ENCODE assay signal across 17 cellular contexts in the genomic region with DNA sequence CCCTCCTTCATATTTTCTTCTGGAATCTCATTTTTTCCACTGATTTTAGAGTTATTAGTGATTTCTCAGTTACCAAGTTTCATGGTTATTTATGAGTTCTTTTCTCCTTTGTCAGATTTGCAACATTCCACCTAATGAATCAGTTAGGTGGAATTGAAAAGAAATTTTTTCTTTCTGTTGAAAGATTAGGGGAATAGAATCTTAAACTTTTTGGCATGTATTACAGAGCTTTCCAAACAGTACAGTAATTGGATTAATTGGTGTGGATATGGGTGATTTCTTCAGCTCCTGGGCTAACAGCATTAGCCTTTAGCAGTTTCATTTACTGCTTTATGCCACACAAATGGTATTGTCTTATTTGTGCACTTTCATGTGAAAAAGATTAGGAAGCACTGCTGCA. TPM values are rescaled to one million over a fixed set of nuclear protein-coding genes. Genes with fewer than 3 reads are reported as not detected.
DNase-seq lines count a peak whose midpoint lies in the region; ATAC-seq and TF ChIP-seq lines count a peak whose summit lies in the region.
"Had no signal": no experiment of that assay in that cellular context is flagged by ENCODE, and none has a peak within 500 bp of the region (broad histone marks: within the 10 kb centered on the region; RNA-seq: fewer than 3 reads in every experiment).

No MANE protein-coding gene starts in this region.

- peak overlapping the region; percentile 55 for H3K4me3 ChIP-seq in Loucy (ENCODE audit: low read length, poor library complexity, severe bottlenecking)
- no peak overlapping the region for H3K4me3 ChIP-seq in retinal pigment epithelial cell (ENCODE audit: low read length)
- H3K4me3 ChIP-seq: SJCRH30 had no signal

- H4K20me1 ChIP-seq in Loucy (ENCODE audit: insufficient read depth, low read length, poor library complexity, severe bottlenecking) = no peaks in the 10 kb centered on the region

- peaks cover 18% of the 10 kb centered on the region; the same call in 1 of the 2 replicates for H3F3A ChIP-seq in Loucy (ENCODE audit: low read depth)

- no peaks in the 10 kb centered on the region for H3K27me3 ChIP-seq in Loucy (ENCODE audit: insufficient read depth, low read length, poor library complexity, severe bottlenecking)
- H3K27me3 ChIP-seq: SJCRH30 had no signal

- H2AFZ ChIP-seq in Loucy (ENCODE audit: low read length) = no peak overlapping the region

- TF ChIP-seq CTCF in Loucy (conservative IDR thresholded peaks at IDR 0.05; ENCODE audit: low read length) (no peak), chondrocyte (IDR thresholded peaks at IDR 0.05) (no peak), retinal pigment epithelial cell (conservative IDR thresholded peaks at IDR 0.05; ENCODE audit: low read depth, low read length) (no peak)

- H3K79me2 ChIP-seq in Loucy (ENCODE audit: insufficient read depth, low read length) = peaks cover 89% of the 10 kb centered on the region

- H3K36me3 Mint-ChIP-seq in activated naive CD8-positive, alpha-beta T cell = peaks cover 17% of the 10 kb centered on the region
- peaks cover 46% of the 10 kb centered on the region for H3K36me3 Mint-ChIP-seq in activated naive CD8-positive, alpha-beta T cell treated with anti-CD3 and anti-CD28 coated beads for 36 hours
- H3K36me3 Mint-ChIP-seq in chondrocyte (ENCODE audit: low read depth) = peaks cover 16% of the 10 kb centered on the region

- H3K9ac ChIP-seq in Loucy (ENCODE audit: low read depth, low read length, poor library complexity, severe bottlenecking) = peak overlapping the region; percentile 66

- ATAC-seq in GM19351 (IDR thresholded peaks at IDR 0.05; ENCODE audit: unreplicated experiment) (no peak), HG02610 (IDR thresholded peaks at IDR 0.05; ENCODE audit: unreplicated experiment) (no peak)

- peak overlapping the region; percentile 64 for H3K4me2 ChIP-seq in Loucy (ENCODE audit: low read depth, low read length, poor library complexity, severe bottlenecking)

- H3K27me3 Mint-ChIP-seq in activated naive CD8-positive, alpha-beta T cell = no peaks in the 10 kb centered on the region
- H3K27me3 Mint-ChIP-seq in activated naive CD8-positive, alpha-beta T cell treated with anti-CD3 and anti-CD28 coated beads for 36 hours = no peaks in the 10 kb centered on the region
- no peaks in the 10 kb centered on the region for H3K27me3 Mint-ChIP-seq in chondrocyte (ENCODE audit: low read depth)

- H3K9me3 ChIP-seq in Loucy (ENCODE audit: insufficient read depth, low read depth, low read length) = no peaks in the 10 kb centered on the region

- no peak overlapping the region for H3K4me3 Mint-ChIP-seq in activated naive CD8-positive, alpha-beta T cell
- H3K4me3 Mint-ChIP-seq in activated naive CD8-positive, alpha-beta T cell treated with anti-CD3 and anti-CD28 coated beads for 36 hours = no peak overlapping the region
- no peak overlapping the region for H3K4me3 Mint-ChIP-seq in chondrocyte (ENCODE audit: unreplicated experiment)
- H3K4me3 Mint-ChIP-seq: CD14-positive monocyte had no signal

- no peaks in the 10 kb centered on the region for H3K9me3 Mint-ChIP-seq in activated naive CD8-positive, alpha-beta T cell (ENCODE audit: low read depth)
- H3K9me3 Mint-ChIP-seq in activated naive CD8-positive, alpha-beta T cell treated with anti-CD3 and anti-CD28 coated beads for 36 hours = peaks cover 14% of the 10 kb centered on the region
- H3K9me3 Mint-ChIP-seq in chondrocyte (ENCODE audit: low read depth) = peaks cover 21% of the 10 kb centered on the region
- H3K9me3 Mint-ChIP-seq: CD14-positive monocyte had no signal

- H3K27ac Mint-ChIP-seq in activated naive CD8-positive, alpha-beta T cell = peak overlapping the region; percentile 48
- H3K27ac Mint-ChIP-seq in activated naive CD8-positive, alpha-beta T cell treated with anti-CD3 and anti-CD28 coated beads for 36 hours = no peak overlapping the region
- H3K27ac Mint-ChIP-seq in chondrocyte (ENCODE audit: unreplicated experiment) = peak overlapping the region; percentile 49

- H3K9me2 ChIP-seq in Loucy (replicated peaks; ENCODE audit: low read depth, low read length) = no peaks in the 10 kb centered on the region

- H3K36me3 ChIP-seq in Loucy (ENCODE audit: insufficient read depth, low read length) = peaks cover 29% of the 10 kb centered on the region

- DNase-seq in activated naive CD8-positive, alpha-beta T cell treated with anti-CD3 and anti-CD28 coated beads for 36 hours = no peak
- DNase-seq in chondrocyte (ENCODE audit: low spot score) (no peak), retinal pigment epithelial cell (ENCODE audit: low read depth) (peak; percentile 93), NCI-H2171 treated with DMSO at 0.1 percent for 48 hours (lab: John Stamatoyannopoulos, UW) (no peak)
- DNase-seq: 8988T, Calu3, DMS79, Karpas-422, NCI-H1417, NCI-H2081, NCI-H524 treated with DMSO at 0.1 percent for 48 hours, SJCRH30 had no signal

- H3K4me1 ChIP-seq in Loucy (ENCODE audit: insufficient read depth, low read length, poor library complexity, severe bottlenecking) = peaks cover 48% of the 10 kb centered on the region
- H3K4me1 ChIP-seq: SJCRH30 had no signal

- H3K4me1 Mint-ChIP-seq in activated naive CD8-positive, alpha-beta T cell (ENCODE audit: low read depth) = peaks cover 61% of the 10 kb centered on the region
- H3K4me1 Mint-ChIP-seq in activated naive CD8-positive, alpha-beta T cell treated with anti-CD3 and anti-CD28 coated beads for 36 hours = peaks cover 59% of the 10 kb centered on the region
- H3K4me1 Mint-ChIP-seq in chondrocyte (ENCODE audit: low read depth) = peaks cover 41% of the 10 kb centered on the region

RNA-seq across cellular contexts. Expression of a gene that starts 17.0 kb away (rescaled TPM):
- 10 to 100 TPM; 21.6 to 22.7 TPM for total RNA-seq in activated naive CD8-positive, alpha-beta T cell treated with anti-CD3 and anti-CD28 coated beads for 36 hours
- 27.4 to 30.7 TPM (median 27.6 TPM) in 3 replicates for total RNA-seq in chondrocyte

RNA-seq across cellular contexts. Expression of a gene that starts 43.7 kb away (rescaled TPM):
- 1 to 10 TPM; 3.5 TPM for total RNA-seq in activated naive CD8-positive, alpha-beta T cell treated with anti-CD3 and anti-CD28 coated beads for 36 hours
- total RNA-seq in chondrocyte = 31.6 to 77.4 TPM (median 71.6 TPM) in 3 replicates
